Comparison of ENCODE assay signal across 4 cellular contexts in the genomic region with DNA sequence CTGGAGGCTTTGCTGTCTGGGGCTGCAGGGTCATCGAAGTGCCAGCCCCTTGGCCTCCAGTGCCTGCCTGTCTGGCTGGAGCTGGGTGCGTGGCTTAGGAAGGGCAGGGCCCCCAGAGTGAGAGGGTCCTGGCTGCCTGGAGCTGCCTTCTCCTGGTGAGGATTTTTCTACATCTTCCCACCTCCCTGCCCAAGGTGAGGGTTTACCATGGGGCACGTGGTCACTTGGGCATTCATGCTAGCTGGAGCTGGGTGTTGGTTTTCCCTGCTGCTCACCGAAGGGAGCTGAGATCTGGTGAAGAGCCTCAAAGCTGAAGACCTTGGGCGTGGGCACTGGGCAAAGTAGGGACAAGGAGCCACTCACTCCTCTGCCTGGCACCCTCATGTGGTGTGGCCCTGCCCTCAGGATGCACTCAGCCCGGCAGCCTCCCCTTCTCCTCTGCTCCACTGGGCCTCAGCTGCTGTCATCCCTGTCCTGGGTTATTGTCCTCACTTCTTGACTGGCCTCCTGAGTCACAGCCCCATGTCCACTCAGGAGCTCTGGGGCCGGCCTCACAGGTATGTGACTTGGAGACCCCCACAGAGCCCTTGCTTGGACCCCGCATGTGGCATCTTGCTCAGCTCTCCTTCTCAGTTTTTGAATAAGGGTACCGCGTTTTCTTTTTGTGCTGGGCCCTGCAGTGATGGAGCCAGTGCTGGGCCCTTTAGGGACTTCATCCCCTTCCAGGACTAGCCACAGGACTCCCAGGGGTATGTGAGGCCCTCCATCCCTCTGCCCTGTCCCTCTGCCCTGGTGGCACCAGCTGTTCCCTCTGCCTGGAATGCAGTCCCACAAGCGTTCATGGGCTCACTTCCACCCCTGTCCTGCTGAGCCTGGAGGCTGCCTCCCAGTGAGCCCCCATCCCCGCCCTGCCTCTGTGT.
TF ChIP-seq lines count a peak whose summit lies in the region.

No MANE protein-coding gene starts in this region.

TF ChIP-seq in SK-N-SH, 30 proteins besides CTCF, POLR2A, EP300 and RAD21 (continues in another document):
- no peak for TF ChIP-seq YY1 (IDR thresholded peaks at IDR 0.05; ENCODE audit: low read depth)
- no peak for TF ChIP-seq FOXM1 (IDR thresholded peaks at IDR 0.05; ENCODE audit: low read depth)
- TF ChIP-seq MEF2A (IDR thresholded peaks at IDR 0.05; ENCODE audit: borderline replicate concordance, low read depth) = no peak
- no peak for TF ChIP-seq MXI1 (IDR thresholded peaks at IDR 0.05; ENCODE audit: low read depth, low read length)
- TF ChIP-seq CHD2 (IDR thresholded peaks at IDR 0.05; ENCODE audit: low read length, partially characterized antibody) = no peak
- no peak for TF ChIP-seq NFIC (IDR thresholded peaks at IDR 0.05; ENCODE audit: borderline replicate concordance)
- no peak for TF ChIP-seq SMC3 (IDR thresholded peaks at IDR 0.05; ENCODE audit: low read depth, low read length)
- no peak for TF ChIP-seq POLR2AphosphoS5 (IDR thresholded peaks at IDR 0.05; ENCODE audit: low read depth, low read length)
- TF ChIP-seq TEAD4 (IDR thresholded peaks at IDR 0.05; ENCODE audit: borderline replicate concordance, insufficient read depth) = no peak
- TF ChIP-seq RCOR1 (IDR thresholded peaks at IDR 0.05; ENCODE audit: low read length) = no peak
- TF ChIP-seq, protein P1, sequence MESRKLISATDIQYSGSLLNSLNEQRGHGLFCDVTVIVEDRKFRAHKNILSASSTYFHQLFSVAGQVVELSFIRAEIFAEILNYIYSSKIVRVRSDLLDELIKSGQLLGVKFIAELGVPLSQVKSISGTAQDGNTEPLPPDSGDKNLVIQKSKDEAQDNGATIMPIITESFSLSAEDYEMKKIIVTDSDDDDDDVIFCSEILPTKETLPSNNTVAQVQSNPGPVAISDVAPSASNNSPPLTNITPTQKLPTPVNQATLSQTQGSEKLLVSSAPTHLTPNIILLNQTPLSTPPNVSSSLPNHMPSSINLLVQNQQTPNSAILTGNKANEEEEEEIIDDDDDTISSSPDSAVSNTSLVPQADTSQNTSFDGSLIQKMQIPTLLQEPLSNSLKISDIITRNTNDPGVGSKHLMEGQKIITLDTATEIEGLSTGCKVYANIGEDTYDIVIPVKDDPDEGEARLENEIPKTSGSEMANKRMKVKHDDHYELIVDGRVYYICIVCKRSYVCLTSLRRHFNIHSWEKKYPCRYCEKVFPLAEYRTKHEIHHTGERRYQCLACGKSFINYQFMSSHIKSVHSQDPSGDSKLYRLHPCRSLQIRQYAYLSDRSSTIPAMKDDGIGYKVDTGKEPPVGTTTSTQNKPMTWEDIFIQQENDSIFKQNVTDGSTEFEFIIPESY (IDR thresholded peaks at IDR 0.05; ENCODE audit: borderline replicate concordance, low read depth) = no peak
- TF ChIP-seq FOSL2 (IDR thresholded peaks at IDR 0.05; ENCODE audit: borderline replicate concordance, low read depth) = no peak
- no peak for TF ChIP-seq FOXJ3 (CRISPR knock-in tag; IDR thresholded peaks at IDR 0.05)
- TF ChIP-seq JUND (IDR thresholded peaks at IDR 0.05) = no peak
- TF ChIP-seq RFX5 (IDR thresholded peaks at IDR 0.05; ENCODE audit: low read length) = no peak
- TF ChIP-seq RXRA (IDR thresholded peaks at IDR 0.05; ENCODE audit: borderline replicate concordance, low read depth) = no peak
- TF ChIP-seq GABPA (IDR thresholded peaks at IDR 0.05; ENCODE audit: low read depth) = no peak
- TF ChIP-seq TAF1 (IDR thresholded peaks at IDR 0.05; ENCODE audit: borderline replicate concordance, low read depth, low read length) = no peak

TF ChIP-seq in SK-N-SH treated with all-trans-retinoic acid at 6 μM for 48 hours, 23 proteins besides CTCF, POLR2A, EP300 and RAD21 (continues in another document):
- TF ChIP-seq GLIS3 (CRISPR knock-in tag; IDR thresholded peaks at IDR 0.05) (no peak), BACH2 (CRISPR knock-in tag; IDR thresholded peaks at IDR 0.05; ENCODE audit: borderline replicate concordance) (no peak), ARNTL (CRISPR knock-in tag; IDR thresholded peaks at IDR 0.05; ENCODE audit: borderline replicate concordance, low read depth) (no peak), ZNF565 (CRISPR knock-in tag; conservative IDR thresholded peaks at IDR 0.05; ENCODE audit: low read depth) (no peak), ZC3H10 (CRISPR knock-in tag; IDR thresholded peaks at IDR 0.05) (no peak)
- TF ChIP-seq, protein P2, sequence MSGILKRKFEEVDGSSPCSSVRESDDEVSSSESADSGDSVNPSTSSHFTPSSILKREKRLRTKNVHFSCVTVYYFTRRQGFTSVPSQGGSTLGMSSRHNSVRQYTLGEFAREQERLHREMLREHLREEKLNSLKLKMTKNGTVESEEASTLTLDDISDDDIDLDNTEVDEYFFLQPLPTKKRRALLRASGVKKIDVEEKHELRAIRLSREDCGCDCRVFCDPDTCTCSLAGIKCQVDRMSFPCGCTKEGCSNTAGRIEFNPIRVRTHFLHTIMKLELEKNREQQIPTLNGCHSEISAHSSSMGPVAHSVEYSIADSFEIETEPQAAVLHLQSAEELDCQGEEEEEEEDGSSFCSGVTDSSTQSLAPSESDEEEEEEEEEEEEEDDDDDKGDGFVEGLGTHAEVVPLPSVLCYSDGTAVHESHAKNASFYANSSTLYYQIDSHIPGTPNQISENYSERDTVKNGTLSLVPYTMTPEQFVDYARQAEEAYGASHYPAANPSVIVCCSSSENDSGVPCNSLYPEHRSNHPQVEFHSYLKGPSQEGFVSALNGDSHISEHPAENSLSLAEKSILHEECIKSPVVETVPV (CRISPR knock-in tag; IDR thresholded peaks at IDR 0.05) = no peak
- TF ChIP-seq, protein P3, sequence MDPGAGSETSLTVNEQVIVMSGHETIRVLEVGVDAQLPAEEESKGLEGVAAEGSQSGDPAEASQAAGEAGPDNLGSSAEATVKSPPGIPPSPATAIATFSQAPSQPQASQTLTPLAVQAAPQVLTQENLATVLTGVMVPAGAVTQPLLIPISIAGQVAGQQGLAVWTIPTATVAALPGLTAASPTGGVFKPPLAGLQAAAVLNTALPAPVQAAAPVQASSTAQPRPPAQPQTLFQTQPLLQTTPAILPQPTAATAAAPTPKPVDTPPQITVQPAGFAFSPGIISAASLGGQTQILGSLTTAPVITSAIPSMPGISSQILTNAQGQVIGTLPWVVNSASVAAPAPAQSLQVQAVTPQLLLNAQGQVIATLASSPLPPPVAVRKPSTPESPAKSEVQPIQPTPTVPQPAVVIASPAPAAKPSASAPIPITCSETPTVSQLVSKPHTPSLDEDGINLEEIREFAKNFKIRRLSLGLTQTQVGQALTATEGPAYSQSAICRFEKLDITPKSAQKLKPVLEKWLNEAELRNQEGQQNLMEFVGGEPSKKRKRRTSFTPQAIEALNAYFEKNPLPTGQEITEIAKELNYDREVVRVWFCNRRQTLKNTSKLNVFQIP (CRISPR knock-in tag; IDR thresholded peaks at IDR 0.05; ENCODE audit: borderline replicate concordance, low read depth) = no peak

TF ChIP-seq in K562, 482 proteins besides CTCF, POLR2A, EP300 and RAD21 (continues in another document):
- no peak for TF ChIP-seq PRPF4 (IDR thresholded peaks at IDR 0.05; ENCODE audit: insufficient read depth, low read depth, low read length, poor library complexity, severe bottlenecking)
- TF ChIP-seq, protein P4, sequence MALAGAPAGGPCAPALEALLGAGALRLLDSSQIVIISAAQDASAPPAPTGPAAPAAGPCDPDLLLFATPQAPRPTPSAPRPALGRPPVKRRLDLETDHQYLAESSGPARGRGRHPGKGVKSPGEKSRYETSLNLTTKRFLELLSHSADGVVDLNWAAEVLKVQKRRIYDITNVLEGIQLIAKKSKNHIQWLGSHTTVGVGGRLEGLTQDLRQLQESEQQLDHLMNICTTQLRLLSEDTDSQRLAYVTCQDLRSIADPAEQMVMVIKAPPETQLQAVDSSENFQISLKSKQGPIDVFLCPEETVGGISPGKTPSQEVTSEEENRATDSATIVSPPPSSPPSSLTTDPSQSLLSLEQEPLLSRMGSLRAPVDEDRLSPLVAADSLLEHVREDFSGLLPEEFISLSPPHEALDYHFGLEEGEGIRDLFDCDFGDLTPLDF (CRISPR knock-in tag; IDR thresholded peaks at IDR 0.05) = no peak
- no peak for TF ChIP-seq FOXJ3 (CRISPR knock-in tag; IDR thresholded peaks at IDR 0.05)
- TF ChIP-seq, protein P5, sequence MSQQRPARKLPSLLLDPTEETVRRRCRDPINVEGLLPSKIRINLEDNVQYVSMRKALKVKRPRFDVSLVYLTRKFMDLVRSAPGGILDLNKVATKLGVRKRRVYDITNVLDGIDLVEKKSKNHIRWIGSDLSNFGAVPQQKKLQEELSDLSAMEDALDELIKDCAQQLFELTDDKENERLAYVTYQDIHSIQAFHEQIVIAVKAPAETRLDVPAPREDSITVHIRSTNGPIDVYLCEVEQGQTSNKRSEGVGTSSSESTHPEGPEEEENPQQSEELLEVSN (IDR thresholded peaks at IDR 0.05; ENCODE audit: borderline replicate concordance in 1 of 2, extremely low read depth in 1 of 2, insufficient read depth in 1 of 2, insufficient read length in 1 of 2, low read depth in 1 of 2, low read length in 1 of 2, poor library complexity in 1 of 2, severe bottlenecking in 1 of 2) = no peak
- TF ChIP-seq FOS (IDR thresholded peaks at IDR 0.05; ENCODE audit: extremely low read depth, insufficient read length) = no peak
- no peak for TF ChIP-seq RBBP5 (IDR thresholded peaks at IDR 0.05; ENCODE audit: borderline replicate concordance, insufficient read depth, low read length, poor library complexity, severe bottlenecking)
- no peak for TF ChIP-seq ARNT (IDR thresholded peaks at IDR 0.05)
- TF ChIP-seq DNMT1 (IDR thresholded peaks at IDR 0.05) = no peak
- TF ChIP-seq ZNF175 (CRISPR knock-in tag; IDR thresholded peaks at IDR 0.05; ENCODE audit: low read depth) = no peak
- TF ChIP-seq, protein P6, sequence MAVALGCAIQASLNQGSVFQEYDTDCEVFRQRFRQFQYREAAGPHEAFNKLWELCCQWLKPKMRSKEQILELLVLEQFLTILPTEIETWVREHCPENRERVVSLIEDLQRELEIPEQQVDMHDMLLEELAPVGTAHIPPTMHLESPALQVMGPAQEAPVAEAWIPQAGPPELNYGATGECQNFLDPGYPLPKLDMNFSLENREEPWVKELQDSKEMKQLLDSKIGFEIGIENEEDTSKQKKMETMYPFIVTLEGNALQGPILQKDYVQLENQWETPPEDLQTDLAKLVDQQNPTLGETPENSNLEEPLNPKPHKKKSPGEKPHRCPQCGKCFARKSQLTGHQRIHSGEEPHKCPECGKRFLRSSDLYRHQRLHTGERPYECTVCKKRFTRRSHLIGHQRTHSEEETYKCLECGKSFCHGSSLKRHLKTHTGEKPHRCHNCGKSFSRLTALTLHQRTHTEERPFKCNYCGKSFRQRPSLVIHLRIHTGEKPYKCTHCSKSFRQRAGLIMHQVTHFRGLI (CRISPR knock-in tag; IDR thresholded peaks at IDR 0.05) = no peak
- TF ChIP-seq MCM3 (IDR thresholded peaks at IDR 0.05) = no peak
- TF ChIP-seq, protein P7, sequence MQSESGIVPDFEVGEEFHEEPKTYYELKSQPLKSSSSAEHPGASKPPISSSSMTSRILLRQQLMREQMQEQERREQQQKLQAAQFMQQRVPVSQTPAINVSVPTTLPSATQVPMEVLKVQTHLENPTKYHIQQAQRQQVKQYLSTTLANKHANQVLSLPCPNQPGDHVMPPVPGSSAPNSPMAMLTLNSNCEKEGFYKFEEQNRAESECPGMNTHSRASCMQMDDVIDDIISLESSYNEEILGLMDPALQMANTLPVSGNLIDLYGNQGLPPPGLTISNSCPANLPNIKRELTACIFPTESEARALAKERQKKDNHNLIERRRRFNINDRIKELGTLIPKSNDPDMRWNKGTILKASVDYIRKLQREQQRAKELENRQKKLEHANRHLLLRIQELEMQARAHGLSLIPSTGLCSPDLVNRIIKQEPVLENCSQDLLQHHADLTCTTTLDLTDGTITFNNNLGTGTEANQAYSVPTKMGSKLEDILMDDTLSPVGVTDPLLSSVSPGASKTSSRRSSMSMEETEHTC (IDR thresholded peaks at IDR 0.05) = no peak

TF ChIP-seq in HepG2, 621 proteins besides CTCF, POLR2A, EP300 and RAD21 (continues in another document):
- peak; percentile 16; the same call in 1 of the 2 replicates for TF ChIP-seq ZFX (CRISPR knock-in tag; IDR thresholded peaks at IDR 0.05; ENCODE audit: low read depth)
- TF ChIP-seq SALL1 (CRISPR knock-in tag; IDR thresholded peaks at IDR 0.05) = 0 out of 2 replicates have a peak, but pooled peaks have one; percentile 5
- peak; percentile 8 for TF ChIP-seq RBM39 (IDR thresholded peaks at IDR 0.05; ENCODE audit: low read depth, low read length, poor library complexity, severe bottlenecking)
- 0 out of 2 replicates have a peak, but pooled peaks have one; percentile 61 for TF ChIP-seq ZBTB42 (CRISPR knock-in tag; IDR thresholded peaks at IDR 0.05)
- TF ChIP-seq, protein P8, sequence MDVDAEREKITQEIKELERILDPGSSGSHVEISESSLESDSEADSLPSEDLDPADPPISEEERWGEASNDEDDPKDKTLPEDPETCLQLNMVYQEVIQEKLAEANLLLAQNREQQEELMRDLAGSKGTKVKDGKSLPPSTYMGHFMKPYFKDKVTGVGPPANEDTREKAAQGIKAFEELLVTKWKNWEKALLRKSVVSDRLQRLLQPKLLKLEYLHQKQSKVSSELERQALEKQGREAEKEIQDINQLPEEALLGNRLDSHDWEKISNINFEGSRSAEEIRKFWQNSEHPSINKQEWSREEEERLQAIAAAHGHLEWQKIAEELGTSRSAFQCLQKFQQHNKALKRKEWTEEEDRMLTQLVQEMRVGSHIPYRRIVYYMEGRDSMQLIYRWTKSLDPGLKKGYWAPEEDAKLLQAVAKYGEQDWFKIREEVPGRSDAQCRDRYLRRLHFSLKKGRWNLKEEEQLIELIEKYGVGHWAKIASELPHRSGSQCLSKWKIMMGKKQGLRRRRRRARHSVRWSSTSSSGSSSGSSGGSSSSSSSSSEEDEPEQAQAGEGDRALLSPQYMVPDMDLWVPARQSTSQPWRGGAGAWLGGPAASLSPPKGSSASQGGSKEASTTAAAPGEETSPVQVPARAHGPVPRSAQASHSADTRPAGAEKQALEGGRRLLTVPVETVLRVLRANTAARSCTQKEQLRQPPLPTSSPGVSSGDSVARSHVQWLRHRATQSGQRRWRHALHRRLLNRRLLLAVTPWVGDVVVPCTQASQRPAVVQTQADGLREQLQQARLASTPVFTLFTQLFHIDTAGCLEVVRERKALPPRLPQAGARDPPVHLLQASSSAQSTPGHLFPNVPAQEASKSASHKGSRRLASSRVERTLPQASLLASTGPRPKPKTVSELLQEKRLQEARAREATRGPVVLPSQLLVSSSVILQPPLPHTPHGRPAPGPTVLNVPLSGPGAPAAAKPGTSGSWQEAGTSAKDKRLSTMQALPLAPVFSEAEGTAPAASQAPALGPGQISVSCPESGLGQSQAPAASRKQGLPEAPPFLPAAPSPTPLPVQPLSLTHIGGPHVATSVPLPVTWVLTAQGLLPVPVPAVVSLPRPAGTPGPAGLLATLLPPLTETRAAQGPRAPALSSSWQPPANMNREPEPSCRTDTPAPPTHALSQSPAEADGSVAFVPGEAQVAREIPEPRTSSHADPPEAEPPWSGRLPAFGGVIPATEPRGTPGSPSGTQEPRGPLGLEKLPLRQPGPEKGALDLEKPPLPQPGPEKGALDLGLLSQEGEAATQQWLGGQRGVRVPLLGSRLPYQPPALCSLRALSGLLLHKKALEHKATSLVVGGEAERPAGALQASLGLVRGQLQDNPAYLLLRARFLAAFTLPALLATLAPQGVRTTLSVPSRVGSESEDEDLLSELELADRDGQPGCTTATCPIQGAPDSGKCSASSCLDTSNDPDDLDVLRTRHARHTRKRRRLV (CRISPR knock-in tag; IDR thresholded peaks at IDR 0.05) = 0 out of 2 replicates have a peak, but pooled peaks have one; percentile 16
- TF ChIP-seq RFX3 (CRISPR knock-in tag; IDR thresholded peaks at IDR 0.05) = no peak
- TF ChIP-seq ZNF253 (CRISPR knock-in tag; IDR thresholded peaks at IDR 0.05; ENCODE audit: borderline replicate concordance) = 0 out of 2 replicates have a peak, but pooled peaks have one; percentile 46
